ENCODE assay signal across 3 cellular contexts in the genomic region with DNA sequence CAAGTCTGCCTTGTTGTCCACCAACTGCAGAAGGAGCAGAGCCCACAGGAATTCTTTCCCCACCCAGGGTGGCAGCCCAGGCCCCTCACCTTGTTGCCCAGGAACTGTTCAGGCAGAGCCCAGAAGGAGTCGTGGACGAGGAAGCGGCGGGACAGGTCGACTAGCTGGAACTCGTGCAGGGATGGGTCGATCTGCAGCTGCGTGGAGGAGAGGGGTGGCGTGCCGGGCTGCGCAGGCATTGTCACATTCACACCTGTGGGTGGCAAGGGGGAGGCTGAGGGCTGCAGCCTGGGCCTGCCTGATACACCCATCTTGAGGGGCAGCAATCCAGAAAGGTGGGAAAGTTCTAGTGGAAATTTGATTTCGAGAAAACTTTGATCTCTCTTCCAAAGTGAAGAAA.
"Had no signal": no experiment of that assay in that cellular context is flagged by ENCODE, and none has a peak within 500 bp of the region (broad histone marks: within the 10 kb centered on the region; RNA-seq: fewer than 3 reads in every experiment).

No MANE protein-coding gene starts in this region.

- ATAC-seq: GM12878 had no signal

- DNase-seq: GDM1, GF-D8 had no signal
